ENCODE assay signal across 30 cellular contexts in genomic region chr6:51972659-51973058, GRCh38.
"Had no signal": no experiment of that assay in that cellular context is flagged by ENCODE, and none has a peak within 500 bp of the region (broad histone marks: within the 10 kb centered on the region; RNA-seq: fewer than 3 reads in every experiment).

No MANE protein-coding gene starts in this region.

- H3K4me1 ChIP-seq: ascending aorta, breast epithelium, colonic mucosa, foreskin keratinocyte, gastrocnemius medialis, heart left ventricle had no signal

- DNase-seq: activated CD4-positive, alpha-beta memory T cell treated with anti-CD3 and anti-CD28 coated beads, Interleukin-2, amount 10 ng/mL, durations not matched to agents 7 days and 5 days; activated CD4-positive, alpha-beta T cell treated with anti-CD3 and anti-CD28 coated beads for 1 hour; activated CD4-positive, alpha-beta T cell treated with anti-CD3 and anti-CD28 coated beads for 4 hours; activated CD4-positive, alpha-beta T cell treated with anti-CD3 and anti-CD28 coated beads, Interleukin-2, amount 10 ng/mL, durations not matched to agents 7 days and 5 days; activated CD4-positive, alpha-beta T cell treated with anti-CD3 and anti-CD28 coated beads, Interleukin-2, amount 50 U/mL, for 4 hours; activated CD4-positive, CD25-positive, alpha-beta regulatory T cell; activated CD8-positive, alpha-beta memory T cell treated with anti-CD3 and anti-CD28 coated beads, Interleukin-2, amount 50 U/mL, for 48 hours; activated gamma-delta T cell; activated naive CD4-positive, alpha-beta T cell; activated naive CD4-positive, alpha-beta T cell treated with anti-CD3 and anti-CD28 coated beads, Interleukin-2, amount 10 ng/mL, durations not matched to agents 7 days and 5 days; activated naive CD8-positive, alpha-beta T cell treated with anti-CD3 and anti-CD28 coated beads, Interleukin-2, amount 10 ng/mL, durations not matched to agents 7 days and 5 days; activated T-cell treated with anti-CD3 and anti-CD28 coated beads for 4 hours; activated T-cell treated with anti-CD3 and anti-CD28 coated beads, Interleukin-2, amount 50 U/mL, for 24 hours; activated T-cell treated with anti-CD3 and anti-CD28 coated beads, Interleukin-2, amount 50 U/mL, for 72 hours; central memory CD4-positive, alpha-beta T cell; cerebellar nuclear complex; colonic mucosa; effector memory CD4-positive, alpha-beta T cell; endodermal cell; foreskin keratinocyte; gastrocnemius medialis; glutamatergic neuron; heart left ventricle; T-helper 17 cell; T1000 had no signal

- H3K27ac ChIP-seq: ascending aorta, breast epithelium, cardiac muscle cell, colonic mucosa, foreskin keratinocyte, gastrocnemius medialis, heart left ventricle had no signal

- H3K4me3 ChIP-seq: ascending aorta, breast epithelium, cardiac muscle cell, colonic mucosa, gastrocnemius medialis, heart left ventricle had no signal

- H3K9me3 ChIP-seq: ascending aorta, breast epithelium, colonic mucosa, gastrocnemius medialis, heart left ventricle had no signal

- H3K36me3 ChIP-seq: ascending aorta, breast epithelium, cardiac muscle cell, colonic mucosa, gastrocnemius medialis, heart left ventricle had no signal

- ATAC-seq: activated naive CD4-positive, alpha-beta T cell treated with anti-CD3 and anti-CD28 coated beads, Interleukin-2, amount 50 U/mL, for 72 hours; activated T-cell treated with anti-CD3 and anti-CD28 coated beads, Interleukin-2, amount 50 U/mL, for 72 hours; esophagus mucosa; foreskin keratinocyte; gastrocnemius medialis; heart left ventricle; T-helper 17 cell had no signal

- H3K27me3 ChIP-seq: ascending aorta, breast epithelium, cardiac muscle cell, colonic mucosa, gastrocnemius medialis had no signal
